In genomic region chr1:118481091-118481490, GRCh38 we compare ENCODE assay signal across 21 cellular contexts.
DNase-seq lines count a peak whose midpoint lies in the region; ATAC-seq and TF ChIP-seq lines count a peak whose summit lies in the region.
"Had no signal": no experiment of that assay in that cellular context is flagged by ENCODE, and none has a peak within 500 bp of the region (broad histone marks: within the 10 kb centered on the region; RNA-seq: fewer than 3 reads in every experiment).

No MANE protein-coding gene starts in this region.

- H3K36me3 Mint-ChIP-seq in mesothelial cell of epicardium = no peaks in the 10 kb centered on the region
- no peaks in the 10 kb centered on the region for H3K36me3 Mint-ChIP-seq in activated naive CD8-positive, alpha-beta T cell treated with anti-CD3 and anti-CD28 coated beads for 36 hours
- H3K36me3 Mint-ChIP-seq: CD4-positive, alpha-beta memory T cell had no signal

- no peak overlapping the region for H3K4me3 Mint-ChIP-seq in mesothelial cell of epicardium
- H3K4me3 Mint-ChIP-seq in activated naive CD8-positive, alpha-beta T cell treated with anti-CD3 and anti-CD28 coated beads for 36 hours = no peak overlapping the region
- H3K4me3 Mint-ChIP-seq: CD4-positive, alpha-beta memory T cell; H9 had no signal

- peaks cover 15% of the 10 kb centered on the region for H3K27me3 Mint-ChIP-seq in mesothelial cell of epicardium (ENCODE audit: low read depth)
- no peaks in the 10 kb centered on the region for H3K27me3 Mint-ChIP-seq in activated naive CD8-positive, alpha-beta T cell treated with anti-CD3 and anti-CD28 coated beads for 36 hours
- H3K27me3 Mint-ChIP-seq: CD4-positive, alpha-beta memory T cell had no signal

- H3K27ac Mint-ChIP-seq in mesothelial cell of epicardium = peak overlapping the region; percentile 17
- no peak overlapping the region for H3K27ac Mint-ChIP-seq in activated naive CD8-positive, alpha-beta T cell treated with anti-CD3 and anti-CD28 coated beads for 36 hours
- H3K27ac Mint-ChIP-seq: H9 had no signal

- no peak for TF ChIP-seq CTCF in mesothelial cell of epicardium (IDR thresholded peaks at IDR 0.05; ENCODE audit: unreplicated experiment)

- DNase-seq in NCI-H2196 (lab: John Stamatoyannopoulos, UW; ENCODE audit: unreplicated experiment) (peak; percentile 7), NCI-H2196 treated with DMSO at 0.1 percent for 48 hours (lab: John Stamatoyannopoulos, UW; ENCODE audit: unreplicated experiment) (no peak), NCI-H748 treated with DMSO at 0.1 percent for 48 hours (lab: John Stamatoyannopoulos, UW) (peak; percentile 65), mesothelial cell of epicardium (ENCODE audit: low spot score in 2 of 2, unreplicated experiment in 2 of 2) (no peak)
- DNase-seq in activated CD4-positive, CD25-positive, alpha-beta regulatory T cell treated with anti-CD3 and anti-CD28 coated beads, Interleukin-2, amount 50 U/mL, for 72 hours = no peak
- no peak for DNase-seq in activated naive CD8-positive, alpha-beta T cell treated with anti-CD3 and anti-CD28 coated beads for 36 hours
- DNase-seq: CD4-positive, alpha-beta memory T cell; GDM1; H9; Kasumi-1; MM.1S; NCI-H1092; NCI-H1436 treated with DMSO at 0.1 percent for 48 hours; NCI-H2081; NCI-H2171 treated with DMSO at 0.1 percent for 48 hours; NCI-H510A; PC-9; SIG-M5 had no signal

- peaks cover 5% of the 10 kb centered on the region for H3K9me3 Mint-ChIP-seq in mesothelial cell of epicardium
- peaks cover 7% of the 10 kb centered on the region for H3K9me3 Mint-ChIP-seq in activated naive CD8-positive, alpha-beta T cell treated with anti-CD3 and anti-CD28 coated beads for 36 hours
- H3K9me3 Mint-ChIP-seq: H9 had no signal

- H3K4me1 Mint-ChIP-seq in mesothelial cell of epicardium = peaks cover 35% of the 10 kb centered on the region
- no peaks in the 10 kb centered on the region for H3K4me1 Mint-ChIP-seq in activated naive CD8-positive, alpha-beta T cell treated with anti-CD3 and anti-CD28 coated beads for 36 hours
- H3K4me1 Mint-ChIP-seq: CD4-positive, alpha-beta memory T cell had no signal

- no peak for ATAC-seq in GM19324 (IDR thresholded peaks at IDR 0.05; ENCODE audit: low FRiP score, unreplicated experiment)
- ATAC-seq: A549, SK-N-SH treated with all-trans-retinoic acid at 6 μM for 48 hours had no signal

Comparison
In these comparisons a context has a peak if more than half of its experiments do, and no peak if none do; other contexts are left out.
1. DNase-seq: peak in NCI-H2196 (single experiment) and NCI-H748 treated with DMSO at 0.1 percent for 48 hours (single experiment); none in NCI-H2196 treated with DMSO at 0.1 percent for 48 hours (single experiment), mesothelial cell of epicardium (0 of 2), activated CD4-positive, CD25-positive, alpha-beta regulatory T cell treated with anti-CD3 and anti-CD28 coated beads, Interleukin-2, amount 50 U/mL, for 72 hours (single experiment) and activated naive CD8-positive, alpha-beta T cell treated with anti-CD3 and anti-CD28 coated beads for 36 hours (single experiment).